23 cellular contexts compared by ENCODE assay signal in genomic region chr6:157030756-157031155, GRCh38.
A peak's percentile ranks its signal among the peaks of the same experiment; 100 is the strongest.
DNase-seq lines count a peak whose midpoint lies in the region; ATAC-seq and TF ChIP-seq lines count a peak whose summit lies in the region.
"Had no signal": no experiment of that assay in that cellular context is flagged by ENCODE, and none has a peak within 500 bp of the region (broad histone marks: within the 10 kb centered on the region; RNA-seq: fewer than 3 reads in every experiment).

No MANE protein-coding gene starts in this region.

- H3K9me3 ChIP-seq in mammary epithelial cell (replicated peaks; ENCODE audit: insufficient read depth, low read length) (peaks cover 5% of the 10 kb centered on the region), breast epithelium (peaks cover 0 to 1% of the 10 kb centered on the region in 2 donors), mesenchymal stem cell (ENCODE audit: control insufficient read depth, low read length) (peaks cover 21% of the 10 kb centered on the region)
- H3K9me3 ChIP-seq: BE2C, HAP-1 had no signal

- H3K4me3 ChIP-seq in mammary epithelial cell (replicated peaks in 1 of 3; ENCODE audit: insufficient read depth in 1 of 3, low read depth in 2 of 3, low read length in 3 of 3), result no peak overlapping the region
- H3K4me3 ChIP-seq in breast epithelium, result no peak overlapping the region
- H3K4me3 ChIP-seq in mesenchymal stem cell (ENCODE audit: insufficient read depth in 1 of 2, low read depth in 1 of 2, low read length in 2 of 2), result no peak overlapping the region
- H3K4me3 ChIP-seq: HAP-1, SK-N-MC had no signal

- in situ Hi-C loops in mammary epithelial cell (cut with MboI; ENCODE audit: low sequenced_read_pairs in 2 of 2), result loop anchor here in 1 of 2 donors (25.0 kb wide), 1 partner anchor 157 kb away; no protein-coding TSS in a partner anchor

- H3K4me2 ChIP-seq in mammary epithelial cell (ENCODE audit: insufficient read depth, low read depth, low read length) (peak overlapping the region; percentile 49), mesenchymal stem cell (ENCODE audit: low read length, poor library complexity, severe bottlenecking) (no peak overlapping the region)
- H3K4me2 ChIP-seq: KMS-11 had no signal

- dilution Hi-C loops in mammary epithelial cell (cut with HindIII; ENCODE audit: low sequenced_read_pairs), result no loop called here

- TF ChIP-seq CTCF in mammary epithelial cell (conservative IDR thresholded peaks at IDR 0.05 in 1 of 2, IDR thresholded peaks at IDR 0.05 in 1 of 2; ENCODE audit: extremely low read depth in 1 of 2, insufficient read depth in 1 of 2, low read depth in 1 of 2, low read length in 2 of 2), result no peak
- no peak for TF ChIP-seq CTCF in breast epithelium (IDR thresholded peaks at IDR 0.05)

- peak overlapping the region; percentile 68 for H4K91ac ChIP-seq in mesenchymal stem cell (ENCODE audit: low read length)

- H3K4me1 ChIP-seq in mammary epithelial cell (ENCODE audit: insufficient read depth, low read length), result peaks cover 34% of the 10 kb centered on the region
- H3K4me1 ChIP-seq in breast epithelium, result peaks cover 0 to 19% of the 10 kb centered on the region in 2 donors
- H3K4me1 ChIP-seq in mesenchymal stem cell (ENCODE audit: control insufficient read depth, insufficient read depth, low read depth, low read length), result peaks cover 3% of the 10 kb centered on the region

- H3K4ac ChIP-seq in mesenchymal stem cell (ENCODE audit: low read depth in 1 of 2, low read length in 2 of 2), result no peak overlapping the region

- ATAC-seq in HG03460 (IDR thresholded peaks at IDR 0.05; ENCODE audit: unreplicated experiment), result no peak
- no peak for ATAC-seq in HG03354 (IDR thresholded peaks at IDR 0.05; ENCODE audit: poor library complexity, severe bottlenecking, unreplicated experiment)

- H2BK15ac ChIP-seq in mesenchymal stem cell (ENCODE audit: low read depth, poor library complexity, severe bottlenecking), result no peak overlapping the region

- peaks cover 23% of the 10 kb centered on the region for H3K4me1 Mint-ChIP-seq in activated T-helper 2 cell treated with anti-CD3 and anti-CD28 coated beads, Interferon-gamma antibody, Interleukin-2, Interleukin-4, amounts not matched to agents 10 μg/mL and 5 μg/mL and 100 μg/mL, durations not matched to agents 14 hours and 24 hours and 36 hours (ENCODE audit: low read depth)

- H4K20me1 ChIP-seq in mammary epithelial cell (ENCODE audit: insufficient read depth, low read length), result no peaks in the 10 kb centered on the region

- peaks cover 77% of the 10 kb centered on the region for H3K79me2 ChIP-seq in mammary epithelial cell (ENCODE audit: insufficient read depth, low read length)

- H3K27me3 Mint-ChIP-seq in activated T-helper 2 cell treated with anti-CD3 and anti-CD28 coated beads, Interferon-gamma antibody, Interleukin-2, Interleukin-4, amounts not matched to agents 10 μg/mL and 5 μg/mL and 100 μg/mL, durations not matched to agents 14 hours and 24 hours and 36 hours (ENCODE audit: low read depth), result no peaks in the 10 kb centered on the region
- H3K27me3 Mint-ChIP-seq: CD4-positive, CD25-positive, alpha-beta regulatory T cell had no signal

- H3K36me3 Mint-ChIP-seq in activated T-helper 2 cell treated with anti-CD3 and anti-CD28 coated beads, Interferon-gamma antibody, Interleukin-2, Interleukin-4, amounts not matched to agents 10 μg/mL and 5 μg/mL and 100 μg/mL, durations not matched to agents 14 hours and 24 hours and 36 hours (ENCODE audit: low read depth), result peaks cover 8% of the 10 kb centered on the region
- H3K36me3 Mint-ChIP-seq: CD4-positive, CD25-positive, alpha-beta regulatory T cell had no signal

- no TSS peak for BruUV-seq in mammary epithelial cell (replicated peaks; lab: Mats Ljungman, UMichigan)

- peak overlapping the region in 1 of 2 experiments; percentile 57 for H3K14ac ChIP-seq in mesenchymal stem cell (ENCODE audit: low read length in 2 of 2)

- H3K36me3 ChIP-seq in mammary epithelial cell (ENCODE audit: insufficient read depth, low read length) (no peaks in the 10 kb centered on the region), breast epithelium (no peaks in the 10 kb centered on the region), mesenchymal stem cell (ENCODE audit: control insufficient read depth in 1 of 2, insufficient read depth in 2 of 2, low read depth in 1 of 2, low read length in 2 of 2) (peaks cover 2 to 8% of the 10 kb centered on the region in 2 experiments)
- H3K36me3 ChIP-seq: BE2C, HAP-1 had no signal

- no peak overlapping the region for H3K23ac ChIP-seq in mesenchymal stem cell (ENCODE audit: low read length in 2 of 2)

- no peak overlapping the region for H2BK5ac ChIP-seq in mesenchymal stem cell (ENCODE audit: low read depth, low read length, poor library complexity, severe bottlenecking)

- H3K9me3 Mint-ChIP-seq in activated T-helper 2 cell treated with anti-CD3 and anti-CD28 coated beads, Interferon-gamma antibody, Interleukin-2, Interleukin-4, amounts not matched to agents 10 μg/mL and 5 μg/mL and 100 μg/mL, durations not matched to agents 14 hours and 24 hours and 36 hours, result no peaks in the 10 kb centered on the region
- H3K9me3 Mint-ChIP-seq: CD4-positive, CD25-positive, alpha-beta regulatory T cell had no signal

- 87% methylated on average over 10 of the region's 10 CpGs for WGBS in mammary epithelial cell (ENCODE audit: low coverage, missing lambda C conversion rate)
- WGBS in mesenchymal stem cell, result 98% methylated on average over 9 of the region's 10 CpGs

- peaks cover 28% of the 10 kb centered on the region for H3K79me1 ChIP-seq in mesenchymal stem cell (replicated peaks; ENCODE audit: low read length, poor library complexity, severe bottlenecking)

- H2BK120ac ChIP-seq in mesenchymal stem cell (ENCODE audit: low read depth, low read length), result no peak overlapping the region

- H2BK12ac ChIP-seq in mesenchymal stem cell (ENCODE audit: low read length in 2 of 2), result no peak overlapping the region

- DNase-seq in mammary epithelial cell, result no peak
- DNase-seq in breast epithelium (ENCODE audit: low spot score in 2 of 2), result no peak
- peak in 35 of 42 donors; percentile 16 to 81 (median 49) for DNase-seq in head of caudate nucleus
- no peak for DNase-seq in mesenchymal stem cell
- no peak for DNase-seq in HuH-7.5 (ENCODE audit: low spot score)
- DNase-seq in activated T-helper 2 cell treated with anti-CD3 and anti-CD28 coated beads, Interferon-gamma antibody, Interleukin-2, Interleukin-4, amounts not matched to agents 10 μg/mL and 5 μg/mL and 100 μg/mL, durations not matched to agents 14 hours and 24 hours and 36 hours (ENCODE audit: low spot score), result no peak
- DNase-seq: BE2C; CD4-positive, CD25-positive, alpha-beta regulatory T cell; DMS153; GDM1; NCI-H1417 treated with DMSO at 0.1 percent for 48 hours; NCI-H187 treated with DMSO at 0.1 percent for 48 hours; NCI-H226; NCI-H524; NCI-H82; OCI-M1; SHP77 had no signal

- H3K4me3 Mint-ChIP-seq in activated T-helper 2 cell treated with anti-CD3 and anti-CD28 coated beads, Interferon-gamma antibody, Interleukin-2, Interleukin-4, amounts not matched to agents 10 μg/mL and 5 μg/mL and 100 μg/mL, durations not matched to agents 14 hours and 24 hours and 36 hours (ENCODE audit: low read depth), result no peak overlapping the region

- no peak overlapping the region for H3K27ac Mint-ChIP-seq in activated T-helper 2 cell treated with anti-CD3 and anti-CD28 coated beads, Interferon-gamma antibody, Interleukin-2, Interleukin-4, amounts not matched to agents 10 μg/mL and 5 μg/mL and 100 μg/mL, durations not matched to agents 14 hours and 24 hours and 36 hours

- H3K18ac ChIP-seq in mesenchymal stem cell (ENCODE audit: low read depth in 1 of 2, low read length in 2 of 2), result no peak overlapping the region

- intact Hi-C loops in mammary epithelial cell (cut with micrococcal nuclease), result loop anchor here (10.0 kb wide), 2 partner anchors 466 to 1716 kb away; partner anchors contain the start of gene TFB1M
- intact Hi-C loops in breast epithelium (cut with DNase I; ENCODE audit: low total_unique reads), result no loop called here
- intact Hi-C loops in head of caudate nucleus (cut with DNase I), result no loop called here
- intact Hi-C loops in activated T-helper 2 cell treated with anti-CD3 and anti-CD28 coated beads, Interferon-gamma antibody, Interleukin-2, Interleukin-4, amounts not matched to agents 10 μg/mL and 5 μg/mL and 100 μg/mL, durations not matched to agents 14 hours and 24 hours and 36 hours (cut with micrococcal nuclease), result no loop called here

- H2AK5ac ChIP-seq in mesenchymal stem cell (ENCODE audit: low read length, severe bottlenecking), result no peak overlapping the region

- no peak overlapping the region for H3K9ac ChIP-seq in mammary epithelial cell (ENCODE audit: insufficient read depth, low read length)
- H3K9ac ChIP-seq in mesenchymal stem cell (ENCODE audit: low read length), result no peak overlapping the region
- H3K9ac ChIP-seq: KMS-11 had no signal

- H4K8ac ChIP-seq in mesenchymal stem cell (ENCODE audit: low read length), result no peak overlapping the region

- no peak for TF ChIP-seq POLR2A in breast epithelium (IDR thresholded peaks at IDR 0.05)

- H3K27me3 ChIP-seq in mammary epithelial cell (ENCODE audit: insufficient read depth, low read length), result no peaks in the 10 kb centered on the region
- no peaks in the 10 kb centered on the region for H3K27me3 ChIP-seq in breast epithelium
- H3K27me3 ChIP-seq in mesenchymal stem cell (ENCODE audit: control insufficient read depth in 1 of 2, insufficient read depth in 1 of 2, low read length in 2 of 2), result no peaks in the 10 kb centered on the region
- H3K27me3 ChIP-seq: BE2C had no signal

- H3K27ac ChIP-seq in mammary epithelial cell (ENCODE audit: insufficient read depth, low read depth, low read length) (no peak overlapping the region), breast epithelium (no peak overlapping the region), mesenchymal stem cell (ENCODE audit: low read length, poor library complexity, severe bottlenecking) (no peak overlapping the region)
- H3K27ac ChIP-seq: 22Rv1, KMS-11, SK-N-MC had no signal

- CTCF ChIA-PET in mammary epithelial cell (lab: Charles Lee; ENCODE audit: low non-redundant PET), result no interaction called here

- H2AFZ ChIP-seq in mammary epithelial cell (ENCODE audit: low read depth, low read length) (no peak overlapping the region), mesenchymal stem cell (ENCODE audit: low read depth, low read length) (no peak overlapping the region)

Comparison
In these comparisons a context has a peak if more than half of its experiments do, and no peak if none do; other contexts are left out.
1. DNase-seq: peak in head of caudate nucleus (35 of 42); none in mammary epithelial cell (single experiment), breast epithelium (0 of 2), mesenchymal stem cell (single experiment), HuH-7.5 (single experiment) and activated T-helper 2 cell treated with anti-CD3 and anti-CD28 coated beads, Interferon-gamma antibody, Interleukin-2, Interleukin-4, amounts not matched to agents 10 μg/mL and 5 μg/mL and 100 μg/mL, durations not matched to agents 14 hours and 24 hours and 36 hours (single experiment).